Comparison of ENCODE assay signal across 9 cellular contexts in the genomic region with DNA sequence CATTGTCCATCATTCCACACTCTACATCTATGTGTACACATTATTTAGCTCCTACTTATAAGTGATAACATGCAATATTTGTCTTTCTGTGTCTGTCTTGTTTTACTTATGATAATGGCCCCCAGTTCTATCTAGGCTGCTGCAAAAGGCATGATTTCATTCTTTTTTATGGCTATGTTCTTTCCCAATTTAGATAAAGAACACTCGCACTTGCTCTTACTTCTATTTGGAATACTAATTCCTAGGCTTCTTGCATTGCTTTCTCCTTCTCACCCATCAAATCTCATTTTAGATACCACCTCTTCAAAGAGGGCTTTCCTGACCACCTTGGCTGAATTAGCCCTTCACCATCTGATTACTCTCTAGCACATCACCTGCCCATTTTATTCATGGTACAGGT. TPM values are rescaled to one million over a fixed set of nuclear protein-coding genes. Genes with fewer than 3 reads are reported as not detected.
"Had no signal": no experiment of that assay in that cellular context is flagged by ENCODE, and none has a peak within 500 bp of the region (broad histone marks: within the 10 kb centered on the region; RNA-seq: fewer than 3 reads in every experiment).

No MANE protein-coding gene starts in this region.

- H3K27ac ChIP-seq: GM23248, HL-60 had no signal

- H3K4me1 ChIP-seq: HAP-1 had no signal

- H3K4me3 ChIP-seq: GM23248, HAP-1 had no signal

- DNase-seq: GM23248, GOT3, H7, HFFc6, KBM-7 had no signal

- H3K9me3 ChIP-seq: HAP-1 had no signal

- H3K36me3 ChIP-seq: HAP-1 had no signal

- ATAC-seq: HCT116, HepG2 had no signal

RNA-seq across cellular contexts. Expression of a gene that starts 3.0 kb away (rescaled TPM):
- total RNA-seq: HepG2 had no signal
